In the genomic region with DNA sequence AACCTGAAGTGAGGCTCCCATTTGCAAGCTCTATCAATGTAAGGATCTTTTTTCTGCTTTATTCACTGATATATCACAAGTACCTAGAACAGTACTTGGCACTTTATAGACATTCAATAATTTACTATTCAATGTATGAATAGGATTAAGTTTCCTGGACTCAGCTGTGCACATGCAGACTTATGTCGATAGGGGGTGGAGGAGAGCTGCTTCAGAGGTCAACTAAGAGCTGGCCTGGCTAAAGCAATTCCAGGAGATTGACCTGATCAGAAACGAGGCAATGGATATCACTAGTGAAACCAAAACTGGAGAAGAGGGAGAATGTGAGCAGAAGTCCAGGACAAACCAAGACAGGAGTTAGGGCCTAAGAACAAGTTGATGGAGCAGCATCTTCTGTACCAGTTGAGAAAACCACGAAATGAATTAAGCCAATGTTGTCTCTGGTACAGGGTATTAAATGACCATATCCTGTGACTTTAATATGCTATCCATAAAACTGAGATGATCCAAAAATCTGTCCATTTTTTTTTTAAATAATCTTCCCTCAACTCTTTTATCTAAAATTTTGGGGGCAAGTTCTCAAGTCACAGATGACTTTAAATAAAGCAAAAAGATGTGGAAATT, we compare ENCODE assay signal across 9 cellular contexts.
DNase-seq lines count a peak whose midpoint lies in the region; ATAC-seq, FAIRE-seq and TF ChIP-seq lines count a peak whose summit lies in the region.
"Had no signal": no experiment of that assay in that cellular context is flagged by ENCODE, and none has a peak within 500 bp of the region (broad histone marks: within the 10 kb centered on the region; RNA-seq: fewer than 3 reads in every experiment).

No MANE protein-coding gene starts in this region.

- DNase-seq in SKM-1 (lab: John Stamatoyannopoulos, UW; ENCODE audit: unreplicated experiment): peak; percentile 39
- DNase-seq in SKM-1 treated with dmso at 0.1 percent for 144 hours (lab: John Stamatoyannopoulos, UW; ENCODE audit: unreplicated experiment): no peak
- peak; percentile 31 for DNase-seq in RCC 7860 (ENCODE audit: low spot score)
- peak; percentile 50 to 78 for DNase-seq in fibroblast of lung (ENCODE audit: low read depth in 2 of 2)
- peak; percentile 23 for DNase-seq in osteoblast (ENCODE audit: insufficient read length, low spot score, missing footprints)
- DNase-seq in NCI-H774 (lab: John Stamatoyannopoulos, UW): no peak
- DNase-seq in 8988T: no peak

- H3K9ac ChIP-seq in fibroblast of lung (ENCODE audit: insufficient read depth, low read length): no peak overlapping the region

- no peaks in the 10 kb centered on the region for H4K20me1 ChIP-seq in fibroblast of lung (ENCODE audit: control insufficient read depth, extremely low read depth, insufficient read depth, low read length)
- H4K20me1 ChIP-seq in osteoblast (ENCODE audit: insufficient read depth, low read length): no peaks in the 10 kb centered on the region

- peak; percentile 73 for ATAC-seq in HG03196 (IDR thresholded peaks at IDR 0.05; ENCODE audit: unreplicated experiment)
- ATAC-seq: activated naive CD4-positive, alpha-beta T cell treated with anti-CD3 and anti-CD28 coated beads, Interleukin-2, amount 50 U/mL, for 72 hours had no signal

- H3K4me2 ChIP-seq in fibroblast of lung (ENCODE audit: extremely low read depth, insufficient read depth, low read length) (no peak overlapping the region), osteoblast (ENCODE audit: insufficient read depth, low read length) (no peak overlapping the region)

- no peak overlapping the region for H3K27ac ChIP-seq in fibroblast of lung (ENCODE audit: insufficient read depth, low read length)
- no peak overlapping the region for H3K27ac ChIP-seq in osteoblast (ENCODE audit: low read depth, low read length)

- TF ChIP-seq CTCF in fibroblast of lung (conservative IDR thresholded peaks at IDR 0.05 in 1 of 2, IDR thresholded peaks at IDR 0.05 in 1 of 2; ENCODE audit: low read depth in 1 of 2, low read length in 2 of 2) (peak; percentile 93 to 97), osteoblast (IDR thresholded peaks at IDR 0.05; ENCODE audit: extremely low read depth, low read depth, low read length) (peak; percentile 95)

- H3K79me2 ChIP-seq in fibroblast of lung (ENCODE audit: control insufficient read depth, insufficient read depth, low read length) (no peaks in the 10 kb centered on the region), osteoblast (ENCODE audit: insufficient read depth, low read length) (no peaks in the 10 kb centered on the region)

- H3K27me3 ChIP-seq in fibroblast of lung (ENCODE audit: control insufficient read depth, insufficient read depth, low read length): no peaks in the 10 kb centered on the region
- no peaks in the 10 kb centered on the region for H3K27me3 ChIP-seq in osteoblast (ENCODE audit: insufficient read depth, low read length)

- H3K36me3 ChIP-seq in fibroblast of lung (ENCODE audit: control insufficient read depth, insufficient read depth, low read length) (no peaks in the 10 kb centered on the region), osteoblast (ENCODE audit: insufficient read depth, low read length) (no peaks in the 10 kb centered on the region)

- H2AFZ ChIP-seq in fibroblast of lung (ENCODE audit: low read length) (peak overlapping the region; percentile 22), osteoblast (ENCODE audit: low read length) (peak overlapping the region; percentile 67)

- no peak overlapping the region for H3K4me3 ChIP-seq in fibroblast of lung (replicated peaks in 1 of 4; ENCODE audit: control extremely low read depth in 1 of 4, insufficient read depth in 1 of 4, low read depth in 3 of 4, low read length in 4 of 4)
- no peak overlapping the region for H3K4me3 ChIP-seq in osteoblast (ENCODE audit: insufficient read depth, low read length)

- H3K4me1 ChIP-seq in fibroblast of lung (ENCODE audit: control insufficient read depth, extremely low read depth, insufficient read depth, low read length) (no peaks in the 10 kb centered on the region), osteoblast (ENCODE audit: insufficient read depth, low read length) (no peaks in the 10 kb centered on the region)

- H3K9me3 ChIP-seq in fibroblast of lung (ENCODE audit: control insufficient read depth, insufficient read depth, low read depth, low read length) (no peaks in the 10 kb centered on the region), osteoblast (ENCODE audit: low read depth, low read length) (no peaks in the 10 kb centered on the region)

- peak; percentile 18 for FAIRE-seq in RCC 7860 (lab: Jason Lieb, UNC)

Comparison
In these comparisons a context has a peak if more than half of its experiments do, and no peak if none do; other contexts are left out.
1. DNase-seq: peak in SKM-1 (single experiment), RCC 7860 (single experiment), fibroblast of lung (2 of 2) and osteoblast (single experiment); none in SKM-1 treated with dmso at 0.1 percent for 144 hours (single experiment), NCI-H774 (single experiment) and 8988T (single experiment).